21 cellular contexts compared by ENCODE assay signal in the genomic region with DNA sequence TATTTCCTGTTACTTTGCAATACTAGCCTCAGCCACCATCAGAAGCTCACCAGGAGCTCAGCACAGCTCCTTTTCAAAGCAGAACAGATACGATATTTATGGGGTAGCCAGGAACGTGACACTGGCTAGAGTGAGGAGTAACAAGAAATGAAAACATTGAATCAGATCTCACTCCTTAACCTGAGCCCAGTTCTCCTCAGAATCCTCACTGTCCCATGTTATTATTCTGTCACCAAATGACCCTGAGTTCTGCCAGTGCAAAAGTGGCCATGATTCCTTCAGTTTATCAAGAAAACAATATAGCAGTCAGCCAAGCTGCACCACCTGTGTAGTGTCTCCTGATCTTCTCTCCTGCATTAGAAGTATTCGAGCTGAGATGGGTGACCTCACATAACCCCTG.
"Had no signal": no experiment of that assay in that cellular context is flagged by ENCODE, and none has a peak within 500 bp of the region (broad histone marks: within the 10 kb centered on the region; RNA-seq: fewer than 3 reads in every experiment).

No MANE protein-coding gene starts in this region.

- H3K4me3 Mint-ChIP-seq: activated naive CD8-positive, alpha-beta T cell treated with anti-CD3 and anti-CD28 coated beads for 36 hours; activated T-cell treated with anti-CD3 and anti-CD28 coated beads, Interleukin-2, amount 50 U/mL, for 72 hours; naive B cell had no signal

- H3K36me3 Mint-ChIP-seq: activated naive CD8-positive, alpha-beta T cell treated with anti-CD3 and anti-CD28 coated beads for 36 hours; naive B cell had no signal

- H3K9me3 ChIP-seq: adrenal gland, ascending aorta, right atrium auricular region, spleen, tibial nerve had no signal

- H3K27ac Mint-ChIP-seq: activated naive CD8-positive, alpha-beta T cell treated with anti-CD3 and anti-CD28 coated beads for 36 hours; activated T-cell treated with anti-CD3 and anti-CD28 coated beads, Interleukin-2, amount 50 U/mL, for 72 hours; naive B cell had no signal

- FAIRE-seq: endothelial cell of umbilical vein, keratinocyte had no signal

- H3K36me3 ChIP-seq: adrenal gland, ascending aorta, brain microvascular endothelial cell, right atrium auricular region, spleen, tibial nerve had no signal

- H3K4me3 ChIP-seq: adrenal gland, ascending aorta, right atrium auricular region, spleen, tibial nerve had no signal

- H3K4me1 ChIP-seq: ascending aorta, right atrium auricular region, spleen, tibial nerve had no signal

- H3K27ac ChIP-seq: adrenal gland, ascending aorta, brain microvascular endothelial cell, right atrium auricular region, spleen, tibial nerve had no signal

- DNase-seq: activated CD4-positive, alpha-beta T cell treated with anti-CD3 and anti-CD28 coated beads for 4 hours; activated CD4-positive, alpha-beta T cell treated with anti-CD3 and anti-CD28 coated beads, Interleukin-2, amount 50 U/mL, for 4 hours; activated effector memory CD4-positive, alpha-beta T cell treated with Interleukin-2 at 50 U/mL for 16 hours; activated naive CD4-positive, alpha-beta T cell treated with Interleukin-2 at 50 U/mL for 16 hours; activated naive CD8-positive, alpha-beta T cell treated with anti-CD3 and anti-CD28 coated beads for 36 hours; activated T-cell treated with anti-CD3 and anti-CD28 coated beads for 4 hours; activated T-cell treated with anti-CD3 and anti-CD28 coated beads, Interleukin-2, amount 50 U/mL, for 72 hours; adrenal gland; brain microvascular endothelial cell; head of caudate nucleus; left cardiac atrium; mammary epithelial cell; naive B cell; occipital lobe; spleen; stimulated activated naive CD4-positive, alpha-beta T cell had no signal

- H3K9me3 Mint-ChIP-seq: activated naive CD8-positive, alpha-beta T cell treated with anti-CD3 and anti-CD28 coated beads for 36 hours had no signal

- H3K27me3 Mint-ChIP-seq: activated naive CD8-positive, alpha-beta T cell treated with anti-CD3 and anti-CD28 coated beads for 36 hours; naive B cell had no signal

- H3K4me1 Mint-ChIP-seq: activated naive CD8-positive, alpha-beta T cell treated with anti-CD3 and anti-CD28 coated beads for 36 hours; naive B cell had no signal

- H3K27me3 ChIP-seq: adrenal gland, ascending aorta, brain microvascular endothelial cell, right atrium auricular region, spleen, tibial nerve had no signal
